ENCODE assay signal across 8 cellular contexts in the genomic region with DNA sequence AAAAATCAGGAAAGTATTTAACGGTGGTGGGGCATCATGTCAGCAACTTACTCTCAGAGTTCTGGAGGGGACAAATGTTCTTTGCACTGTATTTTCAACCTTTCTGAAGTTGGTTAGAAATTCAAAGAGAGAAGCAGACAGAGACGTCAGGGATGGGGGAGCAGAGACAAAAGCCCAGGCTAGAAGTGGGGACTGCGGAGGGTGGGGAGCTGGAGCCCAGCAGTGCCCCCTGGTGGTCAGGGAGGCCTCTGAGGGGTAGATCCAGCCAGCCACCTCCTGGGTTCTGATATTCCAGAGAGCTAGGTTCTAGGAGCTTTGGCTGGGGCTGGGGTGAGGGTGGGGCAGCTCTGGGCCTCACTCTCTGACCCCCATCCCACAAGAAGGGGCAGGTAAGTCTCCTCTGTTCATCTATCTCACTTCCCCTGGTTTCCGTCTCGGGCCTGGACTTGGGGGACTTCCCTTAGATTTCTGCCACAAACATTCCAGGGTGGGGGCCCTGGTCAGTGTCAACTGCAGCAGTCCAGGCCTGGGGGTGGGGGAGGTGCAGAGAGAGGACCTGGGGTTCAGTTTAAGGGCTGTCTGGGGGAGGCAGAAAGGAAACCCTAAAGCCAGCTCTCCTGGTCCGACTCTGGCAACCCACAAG. TPM values are rescaled to one million over a fixed set of nuclear protein-coding genes. Genes with fewer than 3 reads are reported as not detected.
DNase-seq lines count a peak whose midpoint lies in the region; ATAC-seq and TF ChIP-seq lines count a peak whose summit lies in the region.

No MANE protein-coding gene starts in this region.

- no peak for TF ChIP-seq RAD21 in neural cell (conservative IDR thresholded peaks at IDR 0.05)

- no peak overlapping the region for H3K27ac ChIP-seq in neural cell (ENCODE audit: low read length)

- TF ChIP-seq CTCF in activated CD8-positive, alpha-beta T cell treated with anti-CD3 and anti-CD28 coated beads for 36 hours (IDR thresholded peaks at IDR 0.05), result peak; percentile 83
- TF ChIP-seq CTCF in neural cell (IDR thresholded peaks at IDR 0.05; ENCODE audit: poor library complexity, severe bottlenecking) (peak; percentile 19), type B pancreatic cell (conservative IDR thresholded peaks at IDR 0.05) (peak; percentile 89)

- H4K20me1 ChIP-seq in neural cell (ENCODE audit: insufficient read depth), result no peaks in the 10 kb centered on the region

- peak; percentile 77 for ATAC-seq in activated CD8-positive, alpha-beta T cell treated with anti-CD3 and anti-CD28 coated beads for 36 hours

- no peak overlapping the region for H3K4me2 ChIP-seq in neural cell (ENCODE audit: low read length)

- no peaks in the 10 kb centered on the region for H3K27me3 ChIP-seq in neural cell (ENCODE audit: insufficient read depth, low read depth, low read length)

- TF ChIP-seq POLR2A in erythroblast (IDR thresholded peaks at IDR 0.05; ENCODE audit: low read length), result no peak

- H3K79me2 ChIP-seq in neural cell (replicated peaks; ENCODE audit: insufficient read depth, low read length), result no peaks in the 10 kb centered on the region

- intact Hi-C loops in activated CD8-positive, alpha-beta T cell treated with anti-CD3 and anti-CD28 coated beads for 36 hours (cut with micrococcal nuclease), result loop anchor here (1.0 kb wide), 1 partner anchor 209 kb away; no protein-coding TSS in a partner anchor

- H3K9me3 Mint-ChIP-seq in activated CD8-positive, alpha-beta T cell treated with anti-CD3 and anti-CD28 coated beads for 36 hours, result no peaks in the 10 kb centered on the region
- H3K9me3 Mint-ChIP-seq in type B pancreatic cell, result no peaks in the 10 kb centered on the region

- no peak overlapping the region for H3K4me3 ChIP-seq in neural cell (ENCODE audit: low read length)

- POLR2A ChIA-PET in activated CD8-positive, alpha-beta T cell treated with anti-CD3 and anti-CD28 coated beads for 36 hours (lab: Charles Lee), result interaction anchor here (0.9 kb wide), 1 partner anchor 205 kb away, joined by 3 read pairs; no protein-coding TSS in a partner anchor

- H3K27me3 Mint-ChIP-seq in activated CD8-positive, alpha-beta T cell treated with anti-CD3 and anti-CD28 coated beads for 36 hours, result peaks cover 6% of the 10 kb centered on the region
- peaks cover 17% of the 10 kb centered on the region for H3K27me3 Mint-ChIP-seq in type B pancreatic cell

- CTCF ChIA-PET in activated CD8-positive, alpha-beta T cell treated with anti-CD3 and anti-CD28 coated beads for 36 hours (lab: Charles Lee), result interaction anchor here (0.6 to 3.0 kb wide), 30 partner anchors 10 to 1238 kb away, joined by 3 to 35 read pairs (median 4); partner anchors contain the start of gene RUFY4

- H3K9me3 ChIP-seq in neural cell (ENCODE audit: low read length), result no peaks in the 10 kb centered on the region

- H3F3A ChIP-seq in neural cell (ENCODE audit: insufficient read depth, low read length, poor library complexity, severe bottlenecking), result no peaks in the 10 kb centered on the region

- TF ChIP-seq EP300 in neural cell (conservative IDR thresholded peaks at IDR 0.05; ENCODE audit: poor library complexity, severe bottlenecking), result no peak

- H3K9ac ChIP-seq in neural cell (ENCODE audit: low read length), result no peak overlapping the region

- peaks cover 5% of the 10 kb centered on the region for H3K4me1 Mint-ChIP-seq in activated CD8-positive, alpha-beta T cell treated with anti-CD3 and anti-CD28 coated beads for 36 hours (ENCODE audit: low read depth)
- H3K4me1 Mint-ChIP-seq in type B pancreatic cell (ENCODE audit: unreplicated experiment), result peaks cover 44% of the 10 kb centered on the region

- H3K36me3 ChIP-seq in neural cell (ENCODE audit: insufficient read depth, low read length), result no peaks in the 10 kb centered on the region

- DNase-seq in NCI-H1436 (lab: John Stamatoyannopoulos, UW) (peak; percentile 52), NCI-H1436 treated with DMSO at 0.1 percent for 48 hours (lab: John Stamatoyannopoulos, UW) (no peak), NCI-H1694 (lab: John Stamatoyannopoulos, UW) (peak; percentile 42), erythroblast (lab: John Stamatoyannopoulos, UW) (peak; percentile 44 to 71), type B pancreatic cell (ENCODE audit: extremely low spot score, unreplicated experiment) (no peak), AG08396 (ENCODE audit: low spot score) (no peak)
- DNase-seq in activated CD8-positive, alpha-beta T cell treated with anti-CD3 and anti-CD28 coated beads for 36 hours, result peak; percentile 75

- H3K36me3 Mint-ChIP-seq in activated CD8-positive, alpha-beta T cell treated with anti-CD3 and anti-CD28 coated beads for 36 hours (ENCODE audit: low read depth), result no peaks in the 10 kb centered on the region
- no peaks in the 10 kb centered on the region for H3K36me3 Mint-ChIP-seq in type B pancreatic cell

- H2AFZ ChIP-seq in neural cell (ENCODE audit: low read depth, low read length), result no peak overlapping the region

- no peak overlapping the region for H3K4me3 Mint-ChIP-seq in activated CD8-positive, alpha-beta T cell treated with anti-CD3 and anti-CD28 coated beads for 36 hours
- H3K4me3 Mint-ChIP-seq in type B pancreatic cell, result no peak overlapping the region

- H3K27ac Mint-ChIP-seq in activated CD8-positive, alpha-beta T cell treated with anti-CD3 and anti-CD28 coated beads for 36 hours, result no peak overlapping the region
- H3K27ac Mint-ChIP-seq in type B pancreatic cell, result peak overlapping the region; percentile 53

- no peaks in the 10 kb centered on the region for H3K9me2 ChIP-seq in neural cell (ENCODE audit: insufficient read depth, low read length)

TF ChIP-seq in neural cell, 6 proteins besides CTCF, POLR2A, EP300 and RAD21:
- TF ChIP-seq SMC3 (conservative IDR thresholded peaks at IDR 0.05; ENCODE audit: poor library complexity), result no peak
TF ChIP-seq in neural cell: peak in this region for 0.

RNA-seq across cellular contexts. Expression of gene TNS1, which starts 8.9 kb away (rescaled TPM):
- 1 to 10 TPM; 1.8 to 2.0 TPM for total RNA-seq in activated CD8-positive, alpha-beta T cell treated with anti-CD3 and anti-CD28 coated beads for 36 hours
- polyA plus RNA-seq in neural cell, result 1.5 and 2.1 TPM in 2 replicates
- 8.8 and 9.7 TPM in 2 replicates for polyA minus RNA-seq in neural cell
- total RNA-seq in type B pancreatic cell (ENCODE audit: low replicate concordance), result 59.2 and 87.5 TPM in 2 replicates

Comparison
In these comparisons a context has a peak if more than half of its experiments do, and no peak if none do; other contexts are left out.
1. DNase-seq: peak in NCI-H1436 (single experiment), NCI-H1694 (single experiment), activated CD8-positive, alpha-beta T cell treated with anti-CD3 and anti-CD28 coated beads for 36 hours (single experiment) and erythroblast (2 of 2); none in NCI-H1436 treated with DMSO at 0.1 percent for 48 hours (single experiment), type B pancreatic cell (single experiment) and AG08396 (single experiment).
2. CTCF ChIP-seq: peak in every context shown above with its lines; median percentile 89 in type B pancreatic cell; 83 in activated CD8-positive, alpha-beta T cell treated with anti-CD3 and anti-CD28 coated beads for 36 hours; 19 in neural cell.
3. RNA of gene TNS1, which starts 8.9 kb away (total RNA-seq): 59.2 to 87.5 TPM in type B pancreatic cell; 1.8 to 2.0 TPM in activated CD8-positive, alpha-beta T cell treated with anti-CD3 and anti-CD28 coated beads for 36 hours; every median in the first group is over 10 times any median in the second.